Comparison of ENCODE assay signal across 8 cellular contexts in genomic region chr5:137997726-137998213, GRCh38. TPM values are rescaled to one million over a fixed set of nuclear protein-coding genes. Genes with fewer than 3 reads are reported as not detected.
DNase-seq lines count a peak whose midpoint lies in the region; ATAC-seq, FAIRE-seq and TF ChIP-seq lines count a peak whose summit lies in the region.

No MANE protein-coding gene starts in this region.

- H3K27ac Mint-ChIP-seq in T-cell, result peak overlapping the region; percentile 8 to 63

- H3K27me3 ChIP-seq in small intestine (ENCODE audit: control insufficient read depth in 2 of 2, insufficient read depth in 2 of 2, low read length in 2 of 2), result no peaks in the 10 kb centered on the region

- H3K4me3 Mint-ChIP-seq in T-cell, result no peak overlapping the region

- peak; percentile 15 for DNase-seq in activated CD4-positive, alpha-beta T cell treated with anti-CD3 and anti-CD28 coated beads, Interleukin-2, amount 50 U/mL, for 48 hours
- DNase-seq in activated CD4-positive, alpha-beta T cell treated with anti-CD3 and anti-CD28 coated beads for 4 hours, result no peak
- DNase-seq in T-cell, result no peak
- DNase-seq in stimulated activated CD4-positive, alpha-beta T cell treated with anti-CD3 and anti-CD28 coated beads, Interleukin-4, amount 100 ng/mL, for 24 hours, result peak; percentile 29
- no peak for DNase-seq in middle frontal gyrus (ENCODE audit: extremely low spot score, low spot score)
- no peak for DNase-seq in HEK293T (ENCODE audit: extremely low spot score)
- DNase-seq in small intestine, result no peak

- H3K4me3 ChIP-seq in small intestine (ENCODE audit: low read depth in 1 of 2, low read length in 2 of 2), result no peak overlapping the region

- H3K9me3 ChIP-seq in small intestine (ENCODE audit: control insufficient read depth, low read depth), result no peaks in the 10 kb centered on the region

- no peaks in the 10 kb centered on the region for H3K27me3 Mint-ChIP-seq in T-cell

- H3K4me1 ChIP-seq in small intestine (ENCODE audit: control insufficient read depth in 2 of 2, insufficient read depth in 1 of 2, low read depth in 1 of 2, low read length in 1 of 2), result no peaks in the 10 kb centered on the region

- 82 to 90% (median 83%) methylated on average over 1 of the region's 1 CpG for WGBS in small intestine, 3 donors

- CTCF ChIA-PET in T-cell (lab: Charles Lee), result no interaction called here
- CTCF ChIA-PET in HEK293T (lab: Yijun Ruan, JAX), result no interaction called here

- POLR2A ChIA-PET in T-cell (lab: Charles Lee) (interaction anchor here in 1 of 2 donors (0.6 kb wide), 1 partner anchor 179 kb away, joined by 3 read pairs; no protein-coding TSS in a partner anchor), HEK293T (lab: Yijun Ruan, JAX) (interaction anchor here (1.2 kb wide), 1 partner anchor 108 kb away, joined by 3 read pairs; the partner anchor contains the start of gene PKD2L2)

- peaks cover 3% of the 10 kb centered on the region in 2 donors for H3K36me3 ChIP-seq in small intestine (ENCODE audit: control insufficient read depth in 2 of 2, insufficient read depth in 2 of 2, low read length in 2 of 2)

- no peak overlapping the region for H3K27ac ChIP-seq in small intestine (ENCODE audit: low read depth in 1 of 2, low read length in 1 of 2)

- peak; percentile 86 for ATAC-seq in HG02938 (IDR thresholded peaks at IDR 0.05; ENCODE audit: unreplicated experiment)
- ATAC-seq in T-cell (replicated peaks in 1 of 4), result peak in 1 of 4 experiments; percentile 24

- no peak for FAIRE-seq in small intestine (lab: Jason Lieb, UNC)

- H3K36me3 Mint-ChIP-seq in T-cell, result peaks cover 53% of the 10 kb centered on the region

- peaks cover 0 to 11% (median 0%) of the 10 kb centered on the region in 3 donors for H3K9me3 Mint-ChIP-seq in T-cell

- peaks cover 38 to 48% (median 45%) of the 10 kb centered on the region in 3 donors for H3K4me1 Mint-ChIP-seq in T-cell

TF ChIP-seq in HEK293T, 16 proteins besides CTCF, POLR2A, EP300 and RAD21:
- TF ChIP-seq FOXA1 (IDR thresholded peaks at IDR 0.05) (no peak), FOXM1 (IDR thresholded peaks at IDR 0.05; ENCODE audit: borderline replicate concordance) (no peak), CTBP1 (IDR thresholded peaks at IDR 0.05; ENCODE audit: borderline replicate concordance) (no peak), ARNT (IDR thresholded peaks at IDR 0.05) (no peak), LEF1 (IDR thresholded peaks at IDR 0.05; ENCODE audit: borderline replicate concordance) (no peak), HDGF (IDR thresholded peaks at IDR 0.05; ENCODE audit: borderline replicate concordance) (no peak), BHLHE40 (IDR thresholded peaks at IDR 0.05; ENCODE audit: borderline replicate concordance) (no peak), SUZ12 (IDR thresholded peaks at IDR 0.05) (no peak)
TF ChIP-seq in HEK293T: peak in this region for 0.

RNA-seq across cellular contexts. Expression of gene FAM13B, which starts 35.1 kb away (rescaled TPM):
- total RNA-seq in T-cell, result 10 to 100 TPM; 43.4 to 53.7 (median 49.6) TPM
- polyA plus RNA-seq in small intestine, result 10 to 100 TPM in 1 of 3 donors, 1 to 10 TPM in 2; 5.8 to 10.1 (median 7.6) TPM

Comparison
In these comparisons a context has a peak if more than half of its experiments do, and no peak if none do; other contexts are left out.
1. DNase-seq: peak in activated CD4-positive, alpha-beta T cell treated with anti-CD3 and anti-CD28 coated beads, Interleukin-2, amount 50 U/mL, for 48 hours (2 of 2) and stimulated activated CD4-positive, alpha-beta T cell treated with anti-CD3 and anti-CD28 coated beads, Interleukin-4, amount 100 ng/mL, for 24 hours (single experiment); none in activated CD4-positive, alpha-beta T cell treated with anti-CD3 and anti-CD28 coated beads for 4 hours (0 of 2), T-cell (0 of 34), middle frontal gyrus (single experiment), HEK293T (single experiment) and small intestine (single experiment).